Comparison of ENCODE assay signal across 8 cellular contexts in genomic region chr22:46575915-46576555, GRCh38. TPM values are rescaled to one million over a fixed set of nuclear protein-coding genes. Genes with fewer than 3 reads are reported as not detected.
DNase-seq lines count a peak whose midpoint lies in the region; ATAC-seq, FAIRE-seq and TF ChIP-seq lines count a peak whose summit lies in the region.

No MANE protein-coding gene starts in this region.

- POLR2A ChIA-PET in Panc1 (lab: Charles Lee) = no interaction called here

- no peaks in the 10 kb centered on the region for H3K9me3 ChIP-seq in Panc1 (ENCODE audit: control insufficient read depth, insufficient read depth, low read depth, low read length)
- peaks cover 6 to 7% of the 10 kb centered on the region in 2 donors for H3K9me3 ChIP-seq in esophagus (ENCODE audit: control insufficient read depth in 2 of 2, insufficient read depth in 1 of 2, low read depth in 1 of 2, low read length in 1 of 2)

- no TSS peak for BruUV-seq in Panc1 (replicated peaks; lab: Mats Ljungman, UMichigan)

- H3K4me3 Mint-ChIP-seq in osteocyte (ENCODE audit: unreplicated experiment) = peak overlapping the region; percentile 73

- no peak for TF ChIP-seq CTCF in Panc1 (IDR thresholded peaks at IDR 0.05)
- TF ChIP-seq CTCF in osteocyte (IDR thresholded peaks at IDR 0.05) = no peak

- H3K9me3 Mint-ChIP-seq in osteocyte (ENCODE audit: unreplicated experiment) = peaks cover 12% of the 10 kb centered on the region

- no peaks in the 10 kb centered on the region for H3K27me3 ChIP-seq in Panc1 (ENCODE audit: control insufficient read depth, insufficient read depth, low read length)
- H3K27me3 ChIP-seq in esophagus (ENCODE audit: control insufficient read depth in 1 of 2, insufficient read depth in 2 of 2, low read length in 2 of 2) = no peaks in the 10 kb centered on the region

- CTCF ChIA-PET in Panc1 (lab: Charles Lee) = no interaction called here

- no peaks in the 10 kb centered on the region for H3K36me3 Mint-ChIP-seq in osteocyte (ENCODE audit: unreplicated experiment)

- ATAC-seq in Panc1 = peak; percentile 39

- H3K4me3 ChIP-seq in Panc1 (ENCODE audit: low read depth in 2 of 2, low read length in 2 of 2) (peak overlapping the region; percentile 41 to 52), esophagus (ENCODE audit: low read depth in 1 of 2, low read length in 2 of 2) (peak overlapping the region; percentile 56 to 72)

- intact Hi-C loops in Panc1 (cut with micrococcal nuclease; ENCODE audit: unreplicated experiment) = no loop called here

- DNase-seq in DMS53 treated with DMSO at 0.1 percent for 48 hours (lab: John Stamatoyannopoulos, UW; ENCODE audit: unreplicated experiment) = peak; percentile 50
- no peak for DNase-seq in Panc1 (ENCODE audit: low read depth, low spot score)
- no peak for DNase-seq in osteocyte (ENCODE audit: extremely low spot score, unreplicated experiment)
- DNase-seq in activated effector memory CD4-positive, alpha-beta T cell treated with anti-CD3 and anti-CD28 coated beads, Interleukin-2, amount 50 U/mL, for 16 hours = no peak
- no peak for DNase-seq in urothelium cell line (ENCODE audit: low spot score)
- no peak for DNase-seq in activated CD4-positive, alpha-beta T cell treated with anti-CD3 and anti-CD28 coated beads for 48 hours
- no peak for DNase-seq in NCI-H526 treated with DMSO at 0.1 percent for 48 hours (lab: John Stamatoyannopoulos, UW)

- H3K4me1 ChIP-seq in Panc1 (ENCODE audit: control insufficient read depth, insufficient read depth, low read length) (peaks cover 39% of the 10 kb centered on the region), esophagus (ENCODE audit: control insufficient read depth in 2 of 2, insufficient read depth in 2 of 2, low read length in 1 of 2) (peaks cover 13 to 32% of the 10 kb centered on the region in 2 donors)

- H3K36me3 ChIP-seq in Panc1 (ENCODE audit: control insufficient read depth, insufficient read depth, low read length) (no peaks in the 10 kb centered on the region), esophagus (ENCODE audit: control insufficient read depth in 2 of 2, insufficient read depth in 2 of 2, low read length in 1 of 2) (no peaks in the 10 kb centered on the region)

- H3K27ac Mint-ChIP-seq in osteocyte (ENCODE audit: unreplicated experiment) = peak overlapping the region; percentile 59

- H3K4me1 Mint-ChIP-seq in osteocyte (ENCODE audit: unreplicated experiment) = peaks cover 43% of the 10 kb centered on the region

- H3K27ac ChIP-seq in Panc1 (ENCODE audit: low read length) = peak overlapping the region; percentile 77
- H3K27ac ChIP-seq in esophagus (ENCODE audit: low read depth in 2 of 2, low read length in 1 of 2) = peak overlapping the region; percentile 40 to 81

- FAIRE-seq in urothelium cell line (lab: Jason Lieb, UNC) = no peak

- no peaks in the 10 kb centered on the region for H3K27me3 Mint-ChIP-seq in osteocyte (ENCODE audit: unreplicated experiment)

- in situ Hi-C loops in Panc1 (cut with HindIII; ENCODE audit: low pct_unique_long_range_greater_than_20kb, low sequenced_read_pairs) = no loop called here

- WGBS in esophagus, 2 donors = 38 to 50% methylated on average over 10 of the region's 10 CpGs

RNA-seq across cellular contexts. Expression of gene CELSR1, which starts 38.6 kb away (rescaled TPM):
- total RNA-seq in Panc1 (2021; ENCODE audit: unreplicated experiment) (30.7 TPM), osteocyte (15.9 and 16.0 TPM in 2 replicates)
- polyA plus RNA-seq in Panc1 (2012; ENCODE audit: insufficient read length) = 34.8 TPM
- 10 to 100 TPM; 19.8 to 34.8 TPM for polyA plus RNA-seq in esophagus

RNA-seq across cellular contexts. Expression of gene GRAMD4, which starts 44.2 kb away (rescaled TPM):
- total RNA-seq in Panc1 (2021; ENCODE audit: unreplicated experiment) (30.8 TPM), osteocyte (37.4 and 44.5 TPM in 2 replicates)
- polyA plus RNA-seq in Panc1 (2012; ENCODE audit: insufficient read length) = 21.2 TPM
- polyA plus RNA-seq in esophagus = 10 to 100 TPM; 15.6 to 18.0 TPM
